ENCODE assay signal across 8 cellular contexts in genomic region chr10:18104223-18104872, GRCh38. TPM values are rescaled to one million over a fixed set of nuclear protein-coding genes. Genes with fewer than 3 reads are reported as not detected.
DNase-seq lines count a peak whose midpoint lies in the region; ATAC-seq and TF ChIP-seq lines count a peak whose summit lies in the region.

No MANE protein-coding gene starts in this region.

- no peaks in the 10 kb centered on the region for H3K4me1 Mint-ChIP-seq in activated naive CD8-positive, alpha-beta T cell treated with anti-CD3 and anti-CD28 coated beads, Interleukin-2, amount 10 ng/mL, durations not matched to agents 7 days and 5 days

- no peak overlapping the region for H3K4me3 Mint-ChIP-seq in activated naive CD8-positive, alpha-beta T cell treated with anti-CD3 and anti-CD28 coated beads, Interleukin-2, amount 10 ng/mL, durations not matched to agents 7 days and 5 days

- H4K20me1 ChIP-seq in OCI-LY1 (ENCODE audit: insufficient read depth, low read length) = no peaks in the 10 kb centered on the region

- H3K27me3 Mint-ChIP-seq in activated naive CD8-positive, alpha-beta T cell treated with anti-CD3 and anti-CD28 coated beads, Interleukin-2, amount 10 ng/mL, durations not matched to agents 7 days and 5 days = no peaks in the 10 kb centered on the region

- POLR2A ChIA-PET in activated naive CD8-positive, alpha-beta T cell treated with anti-CD3 and anti-CD28 coated beads, Interleukin-2, amount 10 ng/mL, durations not matched to agents 7 days and 5 days (lab: Charles Lee) = no interaction called here

- H2AFZ ChIP-seq in OCI-LY1 (ENCODE audit: low read length) = no peak overlapping the region

- no peak for TF ChIP-seq EP300 in sigmoid colon (IDR thresholded peaks at IDR 0.05)

- H3K79me2 ChIP-seq in OCI-LY1 (ENCODE audit: insufficient read depth, low read length) = no peaks in the 10 kb centered on the region

- H3K9me3 Mint-ChIP-seq in activated naive CD8-positive, alpha-beta T cell treated with anti-CD3 and anti-CD28 coated beads, Interleukin-2, amount 10 ng/mL, durations not matched to agents 7 days and 5 days = no peaks in the 10 kb centered on the region

- no peaks in the 10 kb centered on the region for H3K36me3 Mint-ChIP-seq in activated naive CD8-positive, alpha-beta T cell treated with anti-CD3 and anti-CD28 coated beads, Interleukin-2, amount 10 ng/mL, durations not matched to agents 7 days and 5 days

- H3K9me3 ChIP-seq in OCI-LY1 (ENCODE audit: low read length) (no peaks in the 10 kb centered on the region), sigmoid colon (no peaks in the 10 kb centered on the region)

- no peaks in the 10 kb centered on the region for H3K36me3 ChIP-seq in OCI-LY1 (ENCODE audit: insufficient read depth, low read length)
- no peaks in the 10 kb centered on the region for H3K36me3 ChIP-seq in sigmoid colon

- 68 to 69% methylated on average over 10 of the region's 10 CpGs for WGBS in sigmoid colon, 2 donors

- ATAC-seq in GM18907 (IDR thresholded peaks at IDR 0.05; ENCODE audit: unreplicated experiment) = peak; percentile 56
- no peak for ATAC-seq in activated naive CD8-positive, alpha-beta T cell treated with anti-CD3 and anti-CD28 coated beads, Interleukin-2, amount 10 ng/mL, durations not matched to agents 7 days and 5 days (ENCODE audit: low read depth)
- ATAC-seq in left cardiac atrium = no peak
- no peak for ATAC-seq in GM18909 (IDR thresholded peaks at IDR 0.05; ENCODE audit: poor library complexity, unreplicated experiment)
- ATAC-seq in GM18519 (IDR thresholded peaks at IDR 0.05; ENCODE audit: low FRiP score, unreplicated experiment) = no peak

- H3K27ac ChIP-seq in OCI-LY1 (ENCODE audit: low read depth, low read length, poor library complexity, severe bottlenecking) (no peak overlapping the region), sigmoid colon (no peak overlapping the region)

- intact Hi-C loops in left cardiac atrium (cut with DNase I) = loop anchor here in 1 of 2 donors (5.0 to 10.0 kb wide), 2 partner anchors 192 to 500 kb away; no protein-coding TSS in a partner anchor
- intact Hi-C loops in sigmoid colon (cut with DNase I) = no loop called here

- H3K27ac Mint-ChIP-seq in activated naive CD8-positive, alpha-beta T cell treated with anti-CD3 and anti-CD28 coated beads, Interleukin-2, amount 10 ng/mL, durations not matched to agents 7 days and 5 days = no peak overlapping the region

- H3K4me3 ChIP-seq in OCI-LY1 (ENCODE audit: low read depth, low read length, poor library complexity, severe bottlenecking) = no peak overlapping the region
- no peak overlapping the region for H3K4me3 ChIP-seq in sigmoid colon

- DNase-seq in AG20443 (ENCODE audit: low spot score) (peak; percentile 51), left cardiac atrium (peak; percentile 63), sigmoid colon (no peak)
- DNase-seq in activated naive CD8-positive, alpha-beta T cell treated with anti-CD3 and anti-CD28 coated beads, Interleukin-2, amount 10 ng/mL, durations not matched to agents 7 days and 5 days = peak; percentile 32

- H3K4me2 ChIP-seq in OCI-LY1 (ENCODE audit: low read length) = no peak overlapping the region

- H3K27me3 ChIP-seq in OCI-LY1 (ENCODE audit: insufficient read depth, low read length) (no peaks in the 10 kb centered on the region), sigmoid colon (no peaks in the 10 kb centered on the region)

- no peaks in the 10 kb centered on the region for H3F3A ChIP-seq in OCI-LY1 (ENCODE audit: insufficient read depth, low read length)

- TF ChIP-seq CTCF in OCI-LY1 (IDR thresholded peaks at IDR 0.05; ENCODE audit: low read length) = peak; percentile 87
- TF ChIP-seq CTCF in sigmoid colon (IDR thresholded peaks at IDR 0.05) = peak in 3 of 4 experiments; percentile 51 to 61 (median 53)

- H3K9ac ChIP-seq in OCI-LY1 (ENCODE audit: low read length) = no peak overlapping the region

- H3K9me2 ChIP-seq in OCI-LY1 (ENCODE audit: low read depth, low read length) = no peaks in the 10 kb centered on the region

- TF ChIP-seq POLR2A in sigmoid colon (IDR thresholded peaks at IDR 0.05) = no peak

- H3K4me1 ChIP-seq in OCI-LY1 (ENCODE audit: insufficient read depth, low read length, severe bottlenecking) = no peaks in the 10 kb centered on the region
- H3K4me1 ChIP-seq in sigmoid colon = peaks cover 0 to 8% (median 3%) of the 10 kb centered on the region in 4 donors

RNA-seq across cellular contexts. Expression of gene CACNB2, which starts 35.9 kb away (rescaled TPM):
- not detected for total RNA-seq in activated naive CD8-positive, alpha-beta T cell treated with anti-CD3 and anti-CD28 coated beads, Interleukin-2, amount 10 ng/mL, durations not matched to agents 7 days and 5 days
- total RNA-seq in left cardiac atrium (10 to 100 TPM; 23.7 to 34.3 TPM), sigmoid colon (10 to 100 TPM; 36.0 to 85.3 (median 66.8) TPM)
- polyA plus RNA-seq in sigmoid colon = 1 to 10 TPM; 1.2 to 4.7 (median 2.4) TPM

Comparison
In these comparisons a context has a peak if more than half of its experiments do, and no peak if none do; other contexts are left out.
1. RNA of gene CACNB2, which starts 35.9 kb away (total RNA-seq): 36.0 to 85.3 TPM in sigmoid colon and 23.7 to 34.3 TPM in left cardiac atrium; not detected in activated naive CD8-positive, alpha-beta T cell treated with anti-CD3 and anti-CD28 coated beads, Interleukin-2, amount 10 ng/mL, durations not matched to agents 7 days and 5 days; every median in the first group is over 10 times any median in the second.